17 cellular contexts compared by ENCODE assay signal in the genomic region with DNA sequence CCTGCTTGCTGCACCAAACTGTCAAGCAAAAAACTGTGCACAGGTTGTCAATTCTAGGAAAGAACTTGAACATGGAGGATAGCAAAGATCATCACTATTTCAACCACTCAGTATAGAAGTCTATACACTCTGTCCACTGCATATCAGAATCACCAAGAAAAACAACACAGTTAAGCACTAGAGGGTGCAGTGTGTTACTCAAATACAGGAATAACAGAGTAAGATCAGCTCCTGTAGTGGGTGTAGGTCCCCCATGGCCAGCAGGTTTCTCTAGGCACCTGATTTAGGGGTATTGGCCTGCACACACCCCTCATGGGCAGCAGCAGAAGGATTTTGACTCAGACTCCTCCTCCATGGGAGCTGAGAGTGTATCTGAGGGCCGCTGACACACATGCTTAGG.
DNase-seq lines count a peak whose midpoint lies in the region; ATAC-seq and TF ChIP-seq lines count a peak whose summit lies in the region.
"Had no signal": no experiment of that assay in that cellular context is flagged by ENCODE, and none has a peak within 500 bp of the region (broad histone marks: within the 10 kb centered on the region; RNA-seq: fewer than 3 reads in every experiment).

No MANE protein-coding gene starts in this region.

- H2AFZ ChIP-seq in PC-3 (ENCODE audit: low read length) = no peak overlapping the region

- no peaks in the 10 kb centered on the region for H3K27me3 Mint-ChIP-seq in CD8-positive, alpha-beta memory T cell
- no peaks in the 10 kb centered on the region for H3K27me3 Mint-ChIP-seq in activated naive CD4-positive, alpha-beta T cell treated with anti-CD3 and anti-CD28 coated beads for 36 hours (ENCODE audit: low read depth)
- H3K27me3 Mint-ChIP-seq: activated CD4-positive, alpha-beta T cell treated with anti-CD3 and anti-CD28 coated beads for 36 hours; IgD-negative memory B cell; stimulated activated memory B cell treated with anti-CD40 and anti-IgM and Interleukin-4, amounts not matched to agents 10 μg/mL and 1 μg/mL and 100 μg/mL, for 72 hours had no signal

- no peaks in the 10 kb centered on the region for H3K4me1 ChIP-seq in PC-3 (ENCODE audit: insufficient read depth, low read length)
- H3K4me1 ChIP-seq in CD8-positive, alpha-beta memory T cell (ENCODE audit: insufficient read depth, low read length) = no peaks in the 10 kb centered on the region
- H3K4me1 ChIP-seq: gastroesophageal sphincter, right atrium auricular region had no signal

- DNase-seq in NCI-H1092 treated with DMSO at 0.1 percent for 48 hours (lab: John Stamatoyannopoulos, UW) (peak; percentile 44), NCI-H1092 (lab: John Stamatoyannopoulos, UW) (no peak), HT-29 (ENCODE audit: low spot score) (peak; percentile 15), PC-3 (no peak), epithelial cell of proximal tubule (ENCODE audit: low read depth) (no peak), head of caudate nucleus (no peak)
- DNase-seq in CD8-positive, alpha-beta memory T cell = no peak
- DNase-seq in activated naive CD4-positive, alpha-beta T cell treated with anti-CD3 and anti-CD28 coated beads for 36 hours = no peak
- DNase-seq: activated CD4-positive, alpha-beta T cell treated with anti-CD3 and anti-CD28 coated beads for 36 hours; dorsolateral prefrontal cortex; stimulated activated CD4-positive, alpha-beta T cell treated with anti-CD3 and anti-CD28 coated beads, Interleukin-15, amount 100 ng/mL, for 24 hours had no signal

- H3K36me3 Mint-ChIP-seq in CD8-positive, alpha-beta memory T cell = no peaks in the 10 kb centered on the region
- H3K36me3 Mint-ChIP-seq in activated naive CD4-positive, alpha-beta T cell treated with anti-CD3 and anti-CD28 coated beads for 36 hours (ENCODE audit: low read depth) = no peaks in the 10 kb centered on the region
- H3K36me3 Mint-ChIP-seq: IgD-negative memory B cell; stimulated activated memory B cell treated with anti-CD40 and anti-IgM and Interleukin-4, amounts not matched to agents 10 μg/mL and 1 μg/mL and 100 μg/mL, for 72 hours had no signal

- H3K9ac ChIP-seq in PC-3 (ENCODE audit: low read length) = no peak overlapping the region

- H3K27me3 ChIP-seq in PC-3 (ENCODE audit: low read length) = no peaks in the 10 kb centered on the region
- no peaks in the 10 kb centered on the region for H3K27me3 ChIP-seq in CD8-positive, alpha-beta memory T cell (ENCODE audit: insufficient read depth, low read length, poor library complexity, severe bottlenecking)
- H3K27me3 ChIP-seq: dorsolateral prefrontal cortex, gastroesophageal sphincter, right atrium auricular region had no signal

- POLR2A ChIA-PET in PC-3 (lab: Charles Lee; ENCODE audit: unreplicated experiment) = no interaction called here
- POLR2A ChIA-PET in CD8-positive, alpha-beta memory T cell (lab: Charles Lee) = no interaction called here

- no peak overlapping the region for H3K4me3 Mint-ChIP-seq in CD8-positive, alpha-beta memory T cell
- no peak overlapping the region for H3K4me3 Mint-ChIP-seq in activated naive CD4-positive, alpha-beta T cell treated with anti-CD3 and anti-CD28 coated beads for 36 hours
- H3K4me3 Mint-ChIP-seq: activated CD4-positive, alpha-beta T cell treated with anti-CD3 and anti-CD28 coated beads for 36 hours; IgD-negative memory B cell; stimulated activated memory B cell treated with anti-CD40 and anti-IgM and Interleukin-4, amounts not matched to agents 10 μg/mL and 1 μg/mL and 100 μg/mL, for 72 hours had no signal

- no peaks in the 10 kb centered on the region for H4K20me1 ChIP-seq in PC-3 (ENCODE audit: low read length)

- ATAC-seq in PC-3 = peak; percentile 91
- ATAC-seq: activated CD4-positive, alpha-beta T cell treated with anti-CD3 and anti-CD28 coated beads for 36 hours; gastroesophageal sphincter; left lobe of liver; stimulated activated memory B cell treated with anti-CD40 and anti-IgM and Interleukin-4, amounts not matched to agents 10 μg/mL and 1 μg/mL and 100 μg/mL, for 72 hours had no signal

- no peaks in the 10 kb centered on the region for H3K36me3 ChIP-seq in PC-3 (ENCODE audit: low read depth, low read length)
- H3K36me3 ChIP-seq in CD8-positive, alpha-beta memory T cell (ENCODE audit: insufficient read depth, low read length) = no peaks in the 10 kb centered on the region
- H3K36me3 ChIP-seq: gastroesophageal sphincter, right atrium auricular region, thoracic aorta had no signal

- no peaks in the 10 kb centered on the region for H3K79me2 ChIP-seq in PC-3 (ENCODE audit: low read length)

- TF ChIP-seq CTCF in PC-3 (conservative IDR thresholded peaks at IDR 0.05; ENCODE audit: low read depth, low read length) (peak; percentile 23; the same call in 1 of the 2 replicates), epithelial cell of proximal tubule (conservative IDR thresholded peaks at IDR 0.05; ENCODE audit: low read depth, low read length) (peak; percentile 20)

- H3K4me2 ChIP-seq in PC-3 (ENCODE audit: low read length) = no peak overlapping the region

- no TSS peak for BruUV-seq in PC-3 (replicated peaks; lab: Mats Ljungman, UMichigan)

- H3K27ac ChIP-seq in PC-3 (ENCODE audit: low read length) = no peak overlapping the region
- no peak overlapping the region for H3K27ac ChIP-seq in CD8-positive, alpha-beta memory T cell (ENCODE audit: low read depth, low read length)
- H3K27ac ChIP-seq: dorsolateral prefrontal cortex, gastroesophageal sphincter, right atrium auricular region, thoracic aorta had no signal

- H3K27ac Mint-ChIP-seq in CD8-positive, alpha-beta memory T cell = no peak overlapping the region
- H3K27ac Mint-ChIP-seq in activated naive CD4-positive, alpha-beta T cell treated with anti-CD3 and anti-CD28 coated beads for 36 hours = no peak overlapping the region
- H3K27ac Mint-ChIP-seq: activated CD4-positive, alpha-beta T cell treated with anti-CD3 and anti-CD28 coated beads for 36 hours; IgD-negative memory B cell; stimulated activated memory B cell treated with anti-CD40 and anti-IgM and Interleukin-4, amounts not matched to agents 10 μg/mL and 1 μg/mL and 100 μg/mL, for 72 hours had no signal

- intact Hi-C loops in PC-3 (cut with micrococcal nuclease) (loop anchor here (1.0 kb wide), 1 partner anchor 380 kb away; no protein-coding TSS in a partner anchor), head of caudate nucleus (cut with DNase I) (no loop called here)
- intact Hi-C loops in activated naive CD4-positive, alpha-beta T cell treated with anti-CD3 and anti-CD28 coated beads for 36 hours (cut with micrococcal nuclease) = no loop called here

- peaks cover 0 to 8% (median 6%) of the 10 kb centered on the region in 5 donors for H3K9me3 Mint-ChIP-seq in CD8-positive, alpha-beta memory T cell
- no peaks in the 10 kb centered on the region for H3K9me3 Mint-ChIP-seq in activated naive CD4-positive, alpha-beta T cell treated with anti-CD3 and anti-CD28 coated beads for 36 hours

- H3K9me3 ChIP-seq in PC-3 (ENCODE audit: low read length) = no peaks in the 10 kb centered on the region
- no peaks in the 10 kb centered on the region for H3K9me3 ChIP-seq in CD8-positive, alpha-beta memory T cell (ENCODE audit: low read length)
- H3K9me3 ChIP-seq: gastroesophageal sphincter, right atrium auricular region, thoracic aorta had no signal

- H3K4me1 Mint-ChIP-seq in CD8-positive, alpha-beta memory T cell = no peaks in the 10 kb centered on the region
- no peaks in the 10 kb centered on the region for H3K4me1 Mint-ChIP-seq in activated naive CD4-positive, alpha-beta T cell treated with anti-CD3 and anti-CD28 coated beads for 36 hours (ENCODE audit: low read depth)
- H3K4me1 Mint-ChIP-seq: activated CD4-positive, alpha-beta T cell treated with anti-CD3 and anti-CD28 coated beads for 36 hours; IgD-negative memory B cell; stimulated activated memory B cell treated with anti-CD40 and anti-IgM and Interleukin-4, amounts not matched to agents 10 μg/mL and 1 μg/mL and 100 μg/mL, for 72 hours had no signal

- H3K4me3 ChIP-seq in PC-3 (ENCODE audit: low read length) = no peak overlapping the region
- no peak overlapping the region for H3K4me3 ChIP-seq in epithelial cell of proximal tubule (ENCODE audit: low read depth, low read length)
- no peak overlapping the region for H3K4me3 ChIP-seq in CD8-positive, alpha-beta memory T cell (ENCODE audit: low read length)
- H3K4me3 ChIP-seq: dorsolateral prefrontal cortex, gastroesophageal sphincter, right atrium auricular region, thoracic aorta had no signal

- CTCF ChIA-PET in PC-3 (lab: Charles Lee) = no interaction called here
- CTCF ChIA-PET in CD8-positive, alpha-beta memory T cell (lab: Charles Lee) = no interaction called here
- CTCF ChIA-PET in activated naive CD4-positive, alpha-beta T cell treated with anti-CD3 and anti-CD28 coated beads for 36 hours (lab: Charles Lee) = no interaction called here

- H3F3A ChIP-seq in PC-3 (ENCODE audit: low read length, unreplicated experiment) = no peaks in the 10 kb centered on the region

- H3K9me2 ChIP-seq in PC-3 (replicated peaks; ENCODE audit: low read length) = no peaks in the 10 kb centered on the region

Comparison
In these comparisons a context has a peak if more than half of its experiments do, and no peak if none do; other contexts are left out.
1. DNase-seq: peak in NCI-H1092 treated with DMSO at 0.1 percent for 48 hours (single experiment) and HT-29 (single experiment); none in NCI-H1092 (single experiment), PC-3 (single experiment), epithelial cell of proximal tubule (single experiment), head of caudate nucleus (0 of 42), CD8-positive, alpha-beta memory T cell (0 of 5) and activated naive CD4-positive, alpha-beta T cell treated with anti-CD3 and anti-CD28 coated beads for 36 hours (single experiment).